ENCODE assay signal across 29 cellular contexts in genomic region chr10:23376175-23376787, GRCh38. TPM values are rescaled to one million over a fixed set of nuclear protein-coding genes. Genes with fewer than 3 reads are reported as not detected.
DNase-seq lines count a peak whose midpoint lies in the region; ATAC-seq, FAIRE-seq and TF ChIP-seq lines count a peak whose summit lies in the region.
"Had no signal": no experiment of that assay in that cellular context is flagged by ENCODE, and none has a peak within 500 bp of the region (broad histone marks: within the 10 kb centered on the region; RNA-seq: fewer than 3 reads in every experiment).

No MANE protein-coding gene starts in this region.

- no peaks in the 10 kb centered on the region for H4K20me1 ChIP-seq in GM12878 (ENCODE audit: control insufficient read depth, insufficient read depth)

- H3K4me1 Mint-ChIP-seq in progenitor cell of endocrine pancreas (ENCODE audit: low read depth): no peaks in the 10 kb centered on the region
- H3K4me1 Mint-ChIP-seq: brain, immature natural killer cell, neural progenitor cell had no signal

- ATAC-seq in Right ventricle myocardium inferior (peak; percentile 23), GM12878 (no peak), lung (ENCODE audit: insufficient read depth, low FRiP score) (peak; percentile 53), upper lobe of right lung (peak; percentile 78), HG03175 (IDR thresholded peaks at IDR 0.05; ENCODE audit: unreplicated experiment) (no peak)

- H3K36me3 ChIP-seq in right atrium auricular region: no peaks in the 10 kb centered on the region
- H3K36me3 ChIP-seq in GM12878 (ENCODE audit: control insufficient read depth in 2 of 2, insufficient read depth in 2 of 2, low read length in 1 of 2): no peaks in the 10 kb centered on the region
- H3K36me3 ChIP-seq in lung (ENCODE audit: control insufficient read depth in 2 of 2, insufficient read depth in 2 of 2, low read length in 2 of 2): no peaks in the 10 kb centered on the region
- H3K36me3 ChIP-seq in upper lobe of right lung: no peaks in the 10 kb centered on the region
- H3K36me3 ChIP-seq: BE2C, neural progenitor cell had no signal

- no TSS peak for BruUV-seq in GM12878 (replicated peaks; lab: Mats Ljungman, UMichigan)

- H3K9me3 ChIP-seq in right atrium auricular region (no peaks in the 10 kb centered on the region), GM12878 (replicated peaks; ENCODE audit: control insufficient read depth, insufficient read depth, low read length) (no peaks in the 10 kb centered on the region; the same call in 2 of the 3 replicates), lung (ENCODE audit: control insufficient read depth in 2 of 2, insufficient read depth in 1 of 2, low read length in 1 of 2) (peaks cover 0 to 1% of the 10 kb centered on the region in 2 donors), upper lobe of right lung (no peaks in the 10 kb centered on the region)
- H3K9me3 ChIP-seq: BE2C, Caco-2 had no signal

- H3K4me1 ChIP-seq in right atrium auricular region (no peaks in the 10 kb centered on the region), GM12878 (ENCODE audit: control insufficient read depth, insufficient read depth, low read length) (no peaks in the 10 kb centered on the region), lung (ENCODE audit: control insufficient read depth in 2 of 2, insufficient read depth in 2 of 2, low read length in 2 of 2) (no peaks in the 10 kb centered on the region), upper lobe of right lung (no peaks in the 10 kb centered on the region)
- H3K4me1 ChIP-seq: BE2C, Caco-2, neural progenitor cell had no signal

- TF ChIP-seq RAD21 in GM12878 (IDR thresholded peaks at IDR 0.05; ENCODE audit: insufficient read depth, low read depth, low read length): no peak

- H3K4me3 Mint-ChIP-seq in progenitor cell of endocrine pancreas (ENCODE audit: low read depth): no peak overlapping the region
- H3K4me3 Mint-ChIP-seq: activated B cell treated with CpG ODN at 0.5 μM for 24 hours; activated CD4-positive, alpha-beta memory T cell treated with anti-CD3 and anti-CD28 coated beads for 36 hours; brain; immature natural killer cell; neural progenitor cell had no signal

- H3K4me3 ChIP-seq in right atrium auricular region (no peak overlapping the region), GM12878 (no peak overlapping the region), lung (no peak overlapping the region), upper lobe of right lung (no peak overlapping the region)
- H3K4me3 ChIP-seq: neural progenitor cell had no signal

- WGBS in GM12878 (ENCODE audit: insufficient coverage, insufficient replicate concordance, low lambda C conversion rate, missing lambda C conversion rate): 31% methylated on average over 4 of the region's 4 CpGs
- WGBS in lung, 2 donors: 85 to 86% methylated on average over 4 of the region's 4 CpGs

- H2AFZ ChIP-seq in GM12878 (ENCODE audit: control insufficient read depth, low read depth, low read length): no peak overlapping the region
- H2AFZ ChIP-seq: neural progenitor cell had no signal

- H3K79me2 ChIP-seq in GM12878 (ENCODE audit: control insufficient read depth, insufficient read depth, low read length): no peaks in the 10 kb centered on the region

- intact Hi-C loops in Right ventricle myocardium inferior (cut with DNase I): no loop called here
- intact Hi-C loops in GM12878 (cut with micrococcal nuclease; ENCODE audit: unreplicated experiment): no loop called here
- intact Hi-C loops in upper lobe of right lung (cut with DNase I): no loop called here

- TF ChIP-seq EP300 in GM12878 (IDR thresholded peaks at IDR 0.05; ENCODE audit: borderline replicate concordance in 1 of 2, control insufficient read depth in 1 of 2, low read depth in 2 of 2, low read length in 2 of 2): no peak

- TF ChIP-seq POLR2A in GM12878 (IDR thresholded peaks at IDR 0.05; ENCODE audit: low read depth, low read length): no peak

- SMC1A ChIA-PET in GM12878 (lab: Charles Lee; ENCODE audit: uncharacterized antibody, unreplicated experiment): interaction anchor here (2.2 kb wide), 1 partner anchor 8 kb away, joined by 6 read pairs; no protein-coding TSS in a partner anchor

- no peaks in the 10 kb centered on the region for H3K27me3 Mint-ChIP-seq in progenitor cell of endocrine pancreas
- H3K27me3 Mint-ChIP-seq: activated CD4-positive, alpha-beta memory T cell treated with anti-CD3 and anti-CD28 coated beads for 36 hours had no signal

- no peaks in the 10 kb centered on the region for H3K36me3 Mint-ChIP-seq in progenitor cell of endocrine pancreas (ENCODE audit: insufficient read depth)
- H3K36me3 Mint-ChIP-seq: activated CD4-positive, alpha-beta memory T cell treated with anti-CD3 and anti-CD28 coated beads for 36 hours; brain; immature natural killer cell; neural progenitor cell had no signal

- FAIRE-seq in GM12878 (lab: Jason Lieb, UNC): peak; percentile 27
- FAIRE-seq: A204.1, H54 had no signal

- in situ Hi-C loops in GM12878 (cut with MboI): no loop called here

- RAD21 ChIA-PET in GM12878 (lab: Charles Lee; ENCODE audit: unreplicated experiment): no interaction called here

- TF ChIP-seq CTCF in right atrium auricular region (IDR thresholded peaks at IDR 0.05): no peak
- no peak for TF ChIP-seq CTCF in GM12878 (IDR thresholded peaks at IDR 0.05 in 2 of 3, conservative IDR thresholded peaks at IDR 0.05 in 1 of 3; ENCODE audit: control insufficient read depth in 2 of 3, extremely low read depth in 1 of 3, insufficient read depth in 1 of 3, low read depth in 3 of 3, low read length in 3 of 3)
- TF ChIP-seq CTCF in lung (IDR thresholded peaks at IDR 0.05; ENCODE audit: control extremely low read depth, extremely low read depth): no peak
- no peak for TF ChIP-seq CTCF in upper lobe of right lung (IDR thresholded peaks at IDR 0.05)
- no peak for TF ChIP-seq CTCF in progenitor cell of endocrine pancreas (IDR thresholded peaks at IDR 0.05; ENCODE audit: unreplicated experiment)

- POLR2A ChIA-PET in GM12878 (lab: Charles Lee): no interaction called here

- no peak for DNase-seq in Right ventricle myocardium inferior (ENCODE audit: missing footprints)
- DNase-seq in right atrium auricular region (ENCODE audit: low spot score): no peak
- DNase-seq in GM12878 (ENCODE audit: low read depth, low spot score): no peak
- DNase-seq in lung (ENCODE audit: low spot score): no peak
- no peak for DNase-seq in upper lobe of right lung
- no peak for DNase-seq in activated effector memory CD4-positive, alpha-beta T cell treated with anti-CD3 and anti-CD28 coated beads, Interleukin-2, amount 50 U/mL, for 16 hours
- no peak for DNase-seq in progenitor cell of endocrine pancreas (ENCODE audit: low spot score, unreplicated experiment)
- DNase-seq: activated B cell treated with CpG ODN at 0.5 μM for 24 hours; activated CD4-positive, alpha-beta memory T cell treated with anti-CD3 and anti-CD28 coated beads for 36 hours; activated CD8-positive, alpha-beta memory T cell treated with anti-CD3 and anti-CD28 coated beads, Interleukin-2, amount 50 U/mL, for 48 hours; BE2C; Caco-2; DND-41; effector CD8-positive, alpha-beta T cell; erythroblast; hippocampal formation; immature natural killer cell; NCI-H1105; NCI-H2029 treated with DMSO at 0.1 percent for 48 hours; NCI-H774; OCI-M1; posterior cingulate gyrus; stimulated activated CD8-positive, alpha-beta memory T cell treated with anti-CD3 and anti-CD28 coated beads, Interleukin-4, amount 100 ng/mL, for 48 hours; SW 1271 had no signal

- H3K27me3 ChIP-seq in right atrium auricular region (no peaks in the 10 kb centered on the region), GM12878 (replicated peaks in 1 of 2; ENCODE audit: control insufficient read depth in 2 of 2, insufficient read depth in 2 of 2, low read length in 1 of 2) (no peaks in the 10 kb centered on the region), lung (ENCODE audit: control insufficient read depth, insufficient read depth) (no peaks in the 10 kb centered on the region), upper lobe of right lung (no peaks in the 10 kb centered on the region)
- H3K27me3 ChIP-seq: BE2C, neural progenitor cell had no signal

- no peak overlapping the region for H3K4me2 ChIP-seq in GM12878 (ENCODE audit: control insufficient read depth, insufficient read depth)
- H3K4me2 ChIP-seq: neural progenitor cell had no signal

- H3K9me3 Mint-ChIP-seq in progenitor cell of endocrine pancreas (ENCODE audit: low read depth): no peaks in the 10 kb centered on the region
- H3K9me3 Mint-ChIP-seq: activated B cell treated with CpG ODN at 0.5 μM for 24 hours had no signal

- CTCF ChIA-PET in GM12878 (lab: Yijun Ruan, JAX): interaction anchor here (1.6 kb wide), 1 partner anchor 8 kb away, joined by 3 read pairs; no protein-coding TSS in a partner anchor

- no peak overlapping the region for H3K9ac ChIP-seq in GM12878 (ENCODE audit: control insufficient read depth, insufficient read depth, low read length)
- H3K9ac ChIP-seq: neural progenitor cell had no signal

- H3K27ac Mint-ChIP-seq in progenitor cell of endocrine pancreas: no peak overlapping the region
- H3K27ac Mint-ChIP-seq: activated B cell treated with CpG ODN at 0.5 μM for 24 hours; activated CD4-positive, alpha-beta memory T cell treated with anti-CD3 and anti-CD28 coated beads for 36 hours; brain; immature natural killer cell; neural progenitor cell had no signal

- no peak overlapping the region for H3K27ac ChIP-seq in right atrium auricular region
- H3K27ac ChIP-seq in GM12878 (ENCODE audit: control insufficient read depth, insufficient read depth): no peak overlapping the region
- no peak overlapping the region for H3K27ac ChIP-seq in lung (ENCODE audit: low read depth in 1 of 2, low read length in 1 of 2)
- no peak overlapping the region for H3K27ac ChIP-seq in upper lobe of right lung
- H3K27ac ChIP-seq: neural progenitor cell had no signal

RNA-seq across cellular contexts. Expression of gene C10orf67, which starts 31.7 kb away (rescaled TPM):
- total RNA-seq in Right ventricle myocardium inferior: 0.51 TPM
- under 1 TPM; 0.16 to 0.44 TPM for total RNA-seq in right atrium auricular region
- not detected in 2 replicates for total RNA-seq in GM12878 (2013; cell fraction: nucleolus; rRNA removed)
- total RNA-seq in GM12878 (2014; rRNA removed): 0.06 TPM in 1 of 2 replicates, not detected in the other
- total RNA-seq in GM12878 (2014; rRNA removed; fragmentation: Illumina TruSeq; extraction: Trizol): not detected in 2 replicates
- not detected in 2 replicates for total RNA-seq in GM12878 (2021)
- not detected for polyA plus RNA-seq in GM12878 (2011; ENCODE audit: low read depth)
- polyA plus RNA-seq in GM12878 (2011; rRNA removed): not detected in 2 replicates
- polyA plus RNA-seq in GM12878 (2011; cell fraction: cytosol; rRNA removed): 0.01 TPM in 1 of 2 replicates, not detected in the other
- not detected in 2 replicates for polyA plus RNA-seq in GM12878 (2011; cell fraction: nucleus; rRNA removed)
- polyA plus RNA-seq in GM12878 (2012): not detected in 2 replicates
- not detected in 2 replicates for polyA plus RNA-seq in GM12878 (2014; fragmentation: Illumina TruSeq; extraction: Trizol)
- not detected for polyA plus RNA-seq in GM12878 (2014; fragmentation: Nextera tagmentation; extraction: Ambion mirVana)
- polyA plus RNA-seq in GM12878 (2014; rRNA removed): not detected in 2 replicates
- polyA plus RNA-seq in GM12878 (2016; fragmentation: Nextera tagmentation; extraction: Ambion mirVana): not detected
- not detected in 2 replicates for polyA minus RNA-seq in GM12878 (2011; rRNA and poly(A)+ RNA removed)
- polyA minus RNA-seq in GM12878 (2011; cell fraction: cytosol; rRNA and poly(A)+ RNA removed): not detected in 2 replicates
- not detected in 2 replicates for polyA minus RNA-seq in GM12878 (2011; cell fraction: nucleus; rRNA and poly(A)+ RNA removed)
- total RNA-seq in lung: 1 to 10 TPM in 1 of 2 donors, under 1 TPM in 1; 0.68 to 2.3 TPM
- 1 to 10 TPM in 1 of 2 donors, under 1 TPM in 1; 0.33 to 1.1 TPM for polyA plus RNA-seq in lung
- 1.6 TPM for total RNA-seq in upper lobe of right lung
- 0.38 TPM in 1 of 2 replicates, not detected in the other for total RNA-seq in progenitor cell of endocrine pancreas
- total RNA-seq: activated B cell treated with CpG ODN at 0.5 μM for 24 hours, Caco-2 had no signal
- polyA plus RNA-seq: immature natural killer cell had no signal

Comparison
In these comparisons a context has a peak if more than half of its experiments do, and no peak if none do; other contexts are left out.
1. ATAC-seq: peak in Right ventricle myocardium inferior (single experiment), lung (single experiment) and upper lobe of right lung (single experiment); none in GM12878 (single experiment) and HG03175 (single experiment).